9 cellular contexts compared by ENCODE assay signal in genomic region chr9:93126825-93127368, GRCh38. TPM values are rescaled to one million over a fixed set of nuclear protein-coding genes. Genes with fewer than 3 reads are reported as not detected.
DNase-seq lines count a peak whose midpoint lies in the region; ATAC-seq and TF ChIP-seq lines count a peak whose summit lies in the region.
"Had no signal": no experiment of that assay in that cellular context is flagged by ENCODE, and none has a peak within 500 bp of the region (broad histone marks: within the 10 kb centered on the region; RNA-seq: fewer than 3 reads in every experiment).

No MANE protein-coding gene starts in this region.

- 22% methylated on average over 14 of the region's 18 CpGs for WGBS in esophagus muscularis mucosa

- TF ChIP-seq CTCF in CD8-positive, alpha-beta T cell (IDR thresholded peaks at IDR 0.05), result no peak
- TF ChIP-seq CTCF in esophagus muscularis mucosa (IDR thresholded peaks at IDR 0.05), result no peak
- TF ChIP-seq CTCF in neutrophil (IDR thresholded peaks at IDR 0.05), result no peak
- no peak for TF ChIP-seq CTCF in PC-3 (conservative IDR thresholded peaks at IDR 0.05; ENCODE audit: low read depth, low read length)

- TF ChIP-seq EP300 in esophagus muscularis mucosa (IDR thresholded peaks at IDR 0.05), result no peak

- no peaks in the 10 kb centered on the region for H3K9me3 ChIP-seq in CD8-positive, alpha-beta T cell (ENCODE audit: low read length)
- H3K9me3 ChIP-seq in esophagus muscularis mucosa (no peaks in the 10 kb centered on the region), neutrophil (no peaks in the 10 kb centered on the region), Karpas-422 (ENCODE audit: low read length) (no peaks in the 10 kb centered on the region), PC-3 (ENCODE audit: low read length) (no peaks in the 10 kb centered on the region)

- peaks cover 53% of the 10 kb centered on the region for H3K4me1 ChIP-seq in CD8-positive, alpha-beta T cell (ENCODE audit: insufficient read depth, low read length)
- H3K4me1 ChIP-seq in esophagus muscularis mucosa (peaks cover 59 to 69% (median 65%) of the 10 kb centered on the region in 4 donors), neutrophil (ENCODE audit: control insufficient read depth in 1 of 2, insufficient read depth in 1 of 2, low read depth in 1 of 2, low read length in 1 of 2) (peaks cover 79 to 89% of the 10 kb centered on the region in 2 experiments), Karpas-422 (ENCODE audit: low read length) (no peaks in the 10 kb centered on the region), PC-3 (ENCODE audit: insufficient read depth, low read length) (no peaks in the 10 kb centered on the region)

- H3K27me3 Mint-ChIP-seq in CD8-positive, alpha-beta T cell (ENCODE audit: low read depth), result no peaks in the 10 kb centered on the region

- H3K9me2 ChIP-seq in Karpas-422 (replicated peaks; ENCODE audit: insufficient read depth, low read length) (no peaks in the 10 kb centered on the region), PC-3 (replicated peaks; ENCODE audit: low read length) (no peaks in the 10 kb centered on the region)

- H3K27ac ChIP-seq in CD8-positive, alpha-beta T cell (ENCODE audit: low read depth, low read length), result no peak overlapping the region
- peak overlapping the region; percentile 98 to 99 (median 99) for H3K27ac ChIP-seq in esophagus muscularis mucosa (replicated peaks in 1 of 4)
- peak overlapping the region; percentile 100 for H3K27ac ChIP-seq in neutrophil
- no peak overlapping the region for H3K27ac ChIP-seq in Karpas-422 (ENCODE audit: low read length)
- no peak overlapping the region for H3K27ac ChIP-seq in PC-3 (ENCODE audit: low read length)

- H3K4me3 ChIP-seq in CD8-positive, alpha-beta T cell (ENCODE audit: low read depth, low read length), result no peak overlapping the region
- H3K4me3 ChIP-seq in esophagus muscularis mucosa (peak overlapping the region in 3 of 4 donors; percentile 13 to 22 (median 17)), neutrophil (ENCODE audit: low read depth in 1 of 2, low read length in 1 of 2) (peak overlapping the region; percentile 43 to 94), Karpas-422 (ENCODE audit: low read length) (no peak overlapping the region), PC-3 (ENCODE audit: low read length) (no peak overlapping the region)

- peak overlapping the region; percentile 97 for H3K27ac Mint-ChIP-seq in CD8-positive, alpha-beta T cell

- H3K9ac ChIP-seq in Karpas-422 (ENCODE audit: low read length), result no peak overlapping the region
- no peak overlapping the region for H3K9ac ChIP-seq in PC-3 (ENCODE audit: low read length)

- no peak for TF ChIP-seq POLR2A in esophagus muscularis mucosa (IDR thresholded peaks at IDR 0.05; ENCODE audit: low read depth)

- peaks cover 38% of the 10 kb centered on the region for H3K36me3 Mint-ChIP-seq in CD8-positive, alpha-beta T cell

- no TSS peak for BruUV-seq in PC-3 (replicated peaks; lab: Mats Ljungman, UMichigan)

- no peaks in the 10 kb centered on the region for H3K9me3 Mint-ChIP-seq in CD8-positive, alpha-beta T cell

- H3K4me2 ChIP-seq in Karpas-422 (ENCODE audit: low read depth, low read length, poor library complexity, severe bottlenecking) (no peak overlapping the region), PC-3 (ENCODE audit: low read length) (no peak overlapping the region)

- peak; percentile 16 for ATAC-seq in CD8-positive, alpha-beta T cell
- ATAC-seq in HG03280 (IDR thresholded peaks at IDR 0.05; ENCODE audit: unreplicated experiment) (no peak), PC-3 (no peak), GM19324 (IDR thresholded peaks at IDR 0.05; ENCODE audit: low FRiP score, unreplicated experiment) (no peak)

- CTCF ChIA-PET in CD8-positive, alpha-beta T cell (lab: Charles Lee), result interaction anchor here (0.6 to 1.8 kb wide), 3 partner anchors 18 to 96 kb away, joined by 3 to 8 read pairs (median 3); no protein-coding TSS in a partner anchor
- CTCF ChIA-PET in PC-3 (lab: Charles Lee), result no interaction called here

- no peaks in the 10 kb centered on the region for H3F3A ChIP-seq in PC-3 (ENCODE audit: low read length, unreplicated experiment)

- no peaks in the 10 kb centered on the region for H3K79me2 ChIP-seq in Karpas-422 (ENCODE audit: low read length)
- H3K79me2 ChIP-seq in PC-3 (ENCODE audit: low read length), result peaks cover 4% of the 10 kb centered on the region; the same call in 1 of the 2 replicates

- H3K36me3 ChIP-seq in CD8-positive, alpha-beta T cell (ENCODE audit: insufficient read depth, low read length), result peaks cover 3% of the 10 kb centered on the region
- H3K36me3 ChIP-seq in esophagus muscularis mucosa (peaks cover 9 to 47% (median 45%) of the 10 kb centered on the region in 4 donors), neutrophil (peaks cover 100% of the 10 kb centered on the region), Karpas-422 (ENCODE audit: insufficient read depth, low read length) (no peaks in the 10 kb centered on the region), PC-3 (ENCODE audit: low read depth, low read length) (no peaks in the 10 kb centered on the region)

- peak in 1 of 7 experiments; percentile 27 for DNase-seq in CD8-positive, alpha-beta T cell
- peak; percentile 0 for DNase-seq in T-helper 9 cell
- DNase-seq in esophagus muscularis mucosa (ENCODE audit: extremely low spot score), result no peak
- no peak for DNase-seq in Karpas-422
- DNase-seq in PC-3, result no peak
- DNase-seq: T1000 had no signal

- peaks cover 66% of the 10 kb centered on the region for H3K4me1 Mint-ChIP-seq in CD8-positive, alpha-beta T cell (ENCODE audit: low read depth)

- H2AFZ ChIP-seq in Karpas-422 (ENCODE audit: low read length) (no peak overlapping the region), PC-3 (ENCODE audit: low read length) (no peak overlapping the region)

- peak overlapping the region; percentile 50 for H3K4me3 Mint-ChIP-seq in CD8-positive, alpha-beta T cell

- intact Hi-C loops in CD8-positive, alpha-beta T cell (cut with DNase I, micrococcal nuclease), result no loop called here
- intact Hi-C loops in esophagus muscularis mucosa (cut with DNase I) (no loop called here), PC-3 (cut with micrococcal nuclease) (no loop called here)

- no peaks in the 10 kb centered on the region; the same call in 1 of the 2 replicates for H4K20me1 ChIP-seq in Karpas-422 (ENCODE audit: insufficient read depth, low read depth, low read length)
- no peaks in the 10 kb centered on the region for H4K20me1 ChIP-seq in PC-3 (ENCODE audit: low read length)

- no peaks in the 10 kb centered on the region for H3K27me3 ChIP-seq in CD8-positive, alpha-beta T cell (ENCODE audit: insufficient read depth, low read length)
- no peaks in the 10 kb centered on the region for H3K27me3 ChIP-seq in esophagus muscularis mucosa
- H3K27me3 ChIP-seq in neutrophil, result no peaks in the 10 kb centered on the region
- H3K27me3 ChIP-seq in Karpas-422 (ENCODE audit: low read length), result no peaks in the 10 kb centered on the region
- no peaks in the 10 kb centered on the region for H3K27me3 ChIP-seq in PC-3 (ENCODE audit: low read length)

- POLR2A ChIA-PET in CD8-positive, alpha-beta T cell (lab: Charles Lee), result interaction anchor here (1.0 to 1.3 kb wide), 4 partner anchors 13 to 99 kb away, joined by 3 to 6 read pairs (median 3); no protein-coding TSS in a partner anchor
- POLR2A ChIA-PET in PC-3 (lab: Charles Lee; ENCODE audit: unreplicated experiment), result no interaction called here

RNA-seq across cellular contexts. Expression of gene NINJ1, which starts 7.2 kb away (rescaled TPM):
- total RNA-seq in CD8-positive, alpha-beta T cell, result 100 to 1,000 TPM; 214 to 229 TPM
- total RNA-seq in esophagus muscularis mucosa (10 to 100 TPM; 69.3 to 90.6 (median 72.7) TPM), PC-3 (2014; rRNA removed) (28.8 and 30.5 TPM in 2 replicates)
- 10.3 and 10.4 TPM in 2 replicates for total RNA-seq in Karpas-422 (2014; rRNA removed; shearing (Covaris generic); ENCODE audit: low replicate concordance)

RNA-seq across cellular contexts. Expression of gene CARD19, which starts 30.9 kb away (rescaled TPM):
- 10 to 100 TPM; 72.1 to 78.0 TPM for total RNA-seq in CD8-positive, alpha-beta T cell
- total RNA-seq in esophagus muscularis mucosa (10 to 100 TPM; 54.0 to 83.6 (median 78.1) TPM), PC-3 (2014; rRNA removed) (68.6 and 86.0 TPM in 2 replicates)
- 5.5 and 11.4 TPM in 2 replicates for total RNA-seq in Karpas-422 (2014; rRNA removed; shearing (Covaris generic); ENCODE audit: low replicate concordance)

RNA-seq across cellular contexts. Expression of gene WNK2, which starts 57.0 kb away (rescaled TPM):
- under 1 TPM; 0.25 to 0.30 TPM for total RNA-seq in CD8-positive, alpha-beta T cell
- total RNA-seq in esophagus muscularis mucosa (10 to 100 TPM; 18.6 to 89.9 (median 40.8) TPM), PC-3 (2014; rRNA removed) (11.7 and 15.5 TPM in 2 replicates)
- not detected in 2 replicates for total RNA-seq in Karpas-422 (2014; rRNA removed; shearing (Covaris generic); ENCODE audit: low replicate concordance)

Comparison
In these comparisons a context has a peak if more than half of its experiments do, and no peak if none do; other contexts are left out.
1. H3K27ac ChIP-seq: peak in esophagus muscularis mucosa (4 of 4) and neutrophil (single experiment); none in CD8-positive, alpha-beta T cell (single experiment), Karpas-422 (single experiment) and PC-3 (single experiment).
2. H3K4me3 ChIP-seq: peak in esophagus muscularis mucosa (3 of 4) and neutrophil (2 of 2); none in CD8-positive, alpha-beta T cell (single experiment), Karpas-422 (single experiment) and PC-3 (single experiment).